ENCODE assay signal across 8 cellular contexts in genomic region chr20:49712918-49713778, GRCh38. TPM values are rescaled to one million over a fixed set of nuclear protein-coding genes. Genes with fewer than 3 reads are reported as not detected.
DNase-seq lines count a peak whose midpoint lies in the region; ATAC-seq, FAIRE-seq and TF ChIP-seq lines count a peak whose summit lies in the region.

No MANE protein-coding gene starts in this region.

- H3K4me2 ChIP-seq in astrocyte (ENCODE audit: low read length), result peak overlapping the region; percentile 97
- peak overlapping the region; percentile 91 for H3K4me2 ChIP-seq in skeletal muscle satellite cell (ENCODE audit: low read length)

- H3K9me3 Mint-ChIP-seq in astrocyte (ENCODE audit: unreplicated experiment), result no peaks in the 10 kb centered on the region

- no peaks in the 10 kb centered on the region for H3K9me3 ChIP-seq in SJCRH30 (replicated peaks)
- H3K9me3 ChIP-seq in astrocyte (ENCODE audit: insufficient read depth, low read depth, low read length), result no peaks in the 10 kb centered on the region
- no peaks in the 10 kb centered on the region for H3K9me3 ChIP-seq in skeletal muscle satellite cell (replicated peaks; ENCODE audit: low read length)

- H3K9ac ChIP-seq in astrocyte (ENCODE audit: low read length), result peak overlapping the region; percentile 90
- H3K9ac ChIP-seq in skeletal muscle satellite cell (ENCODE audit: low read depth, low read length), result peak overlapping the region; percentile 94

- H3K79me2 ChIP-seq in astrocyte (ENCODE audit: insufficient read depth, low read length), result peaks cover 61% of the 10 kb centered on the region

- H3K4me1 ChIP-seq in SJCRH30 (peaks cover 19% of the 10 kb centered on the region), astrocyte (ENCODE audit: insufficient read depth, low read length) (peaks cover 5% of the 10 kb centered on the region), skeletal muscle satellite cell (ENCODE audit: control insufficient read depth, insufficient read depth, low read length) (peaks cover 16% of the 10 kb centered on the region)

- peak overlapping the region; percentile 96 for H3K4me3 Mint-ChIP-seq in astrocyte (ENCODE audit: unreplicated experiment)

- FAIRE-seq in astrocyte (lab: Jason Lieb, UNC), result no peak

- no peak for TF ChIP-seq CTCF in AG09309 (IDR thresholded peaks at IDR 0.05; ENCODE audit: control insufficient read depth, insufficient read depth, low read depth, low read length, missing control alignments)
- TF ChIP-seq CTCF in astrocyte (IDR thresholded peaks at IDR 0.05; ENCODE audit: insufficient read depth, low read depth, low read length), result no peak
- TF ChIP-seq CTCF in GM20000 (IDR thresholded peaks at IDR 0.05; ENCODE audit: extremely low read depth, missing control alignments), result no peak

- H3K27me3 Mint-ChIP-seq in astrocyte (ENCODE audit: low read depth, unreplicated experiment), result no peaks in the 10 kb centered on the region

- H2AFZ ChIP-seq in astrocyte (ENCODE audit: low read depth, low read length), result peak overlapping the region; percentile 72

- H3K36me3 ChIP-seq in SJCRH30, result peaks cover 4% of the 10 kb centered on the region
- no peaks in the 10 kb centered on the region for H3K36me3 ChIP-seq in astrocyte (ENCODE audit: insufficient read depth, low read length)
- H3K36me3 ChIP-seq in skeletal muscle satellite cell (ENCODE audit: insufficient read depth, low read length), result no peaks in the 10 kb centered on the region

- ATAC-seq in GM18873 (IDR thresholded peaks at IDR 0.05; ENCODE audit: low FRiP score, unreplicated experiment) (peak; percentile 33), HG03135 (IDR thresholded peaks at IDR 0.05; ENCODE audit: unreplicated experiment) (peak; percentile 43)

- H3K27me3 ChIP-seq in SJCRH30 (no peaks in the 10 kb centered on the region), astrocyte (ENCODE audit: insufficient read depth, low read length) (no peaks in the 10 kb centered on the region), skeletal muscle satellite cell (ENCODE audit: control insufficient read depth, insufficient read depth, low read length) (no peaks in the 10 kb centered on the region)

- H3K36me3 Mint-ChIP-seq in astrocyte (ENCODE audit: low read depth, unreplicated experiment), result peaks cover 2% of the 10 kb centered on the region

- H4K20me1 ChIP-seq in astrocyte (ENCODE audit: insufficient read depth, low read length), result peaks cover 45% of the 10 kb centered on the region

- DNase-seq in AG09309 (ENCODE audit: low read depth), result no peak
- peak; percentile 72 to 73 for DNase-seq in SJCRH30
- DNase-seq in astrocyte (ENCODE audit: low read depth), result no peak
- DNase-seq in GM20000 (ENCODE audit: low spot score), result no peak

- H3K4me3 ChIP-seq in AG09309 (ENCODE audit: control insufficient read depth, low read depth, low read length) (peak overlapping the region; percentile 84), SJCRH30 (peak overlapping the region; percentile 97), astrocyte (ENCODE audit: insufficient read depth, low read depth, low read length) (peak overlapping the region; percentile 72), iPS-11a (ENCODE audit: low read depth, low read length) (peak overlapping the region; percentile 87), skeletal muscle satellite cell (ENCODE audit: low read length) (peak overlapping the region; percentile 89)

- H3K27ac Mint-ChIP-seq in astrocyte (ENCODE audit: unreplicated experiment), result peak overlapping the region; percentile 92

- H3K27ac ChIP-seq in SJCRH30 (peak overlapping the region; percentile 77), astrocyte (ENCODE audit: low read depth, low read length) (peak overlapping the region; percentile 69)

- H3K4me1 Mint-ChIP-seq in astrocyte (ENCODE audit: low read depth, unreplicated experiment), result peaks cover 12% of the 10 kb centered on the region

RNA-seq across cellular contexts. Expression of gene B4GALT5, which starts 0.5 kb away (rescaled TPM):
- 79.6 and 81.1 TPM in 2 replicates for total RNA-seq in SJCRH30 (2014; rRNA removed; shearing (Covaris generic))
- 39.1 and 41.9 TPM in 2 replicates for total RNA-seq in astrocyte
- 14.4 and 16.5 TPM in 2 replicates for total RNA-seq in skeletal muscle satellite cell (2012; rRNA removed)

Comparison
In these comparisons a context has a peak if more than half of its experiments do, and no peak if none do; other contexts are left out.
1. DNase-seq: peak in SJCRH30 (2 of 2); none in AG09309 (single experiment), astrocyte (single experiment) and GM20000 (single experiment).
2. Peak in every context shown above with its lines, with median percentiles within 50 percentile points of each other: H3K4me3 ChIP-seq.